ENCODE assay signal across 17 cellular contexts in the genomic region with DNA sequence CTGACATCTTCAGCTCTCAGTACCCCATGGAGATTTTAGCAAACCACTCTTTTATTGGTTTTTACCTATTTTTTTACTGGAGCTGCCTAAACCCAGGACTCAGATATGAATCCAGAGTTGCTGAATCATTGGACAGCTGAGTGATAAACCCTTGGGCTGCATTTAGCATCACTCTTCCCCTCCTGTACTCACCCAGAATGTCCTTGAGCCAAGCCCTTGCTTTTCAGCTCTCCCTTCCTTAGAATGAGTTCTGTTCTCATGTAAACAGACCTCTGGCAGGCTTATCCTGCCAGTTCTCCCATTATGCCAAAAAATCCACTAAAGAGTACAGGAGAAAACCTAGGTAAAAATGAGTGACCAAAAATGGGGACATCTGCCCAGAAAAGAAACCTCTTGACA.
DNase-seq lines count a peak whose midpoint lies in the region; ATAC-seq and TF ChIP-seq lines count a peak whose summit lies in the region.
"Had no signal": no experiment of that assay in that cellular context is flagged by ENCODE, and none has a peak within 500 bp of the region (broad histone marks: within the 10 kb centered on the region; RNA-seq: fewer than 3 reads in every experiment).

No MANE protein-coding gene starts in this region.

- no peaks in the 10 kb centered on the region for H3K4me1 Mint-ChIP-seq in endothelial cell (ENCODE audit: unreplicated experiment)

- no peak overlapping the region for H3K27ac Mint-ChIP-seq in endothelial cell (ENCODE audit: unreplicated experiment)
- H3K27ac Mint-ChIP-seq: HFFc6 had no signal

- H3K27me3 ChIP-seq in lower lobe of right lung (ENCODE audit: low read depth): no peaks in the 10 kb centered on the region
- H3K27me3 ChIP-seq: SJSA1 had no signal

- no peak overlapping the region for H3K27ac ChIP-seq in lower lobe of right lung
- H3K27ac ChIP-seq: C4-2B, KMS-11, SJSA1 had no signal

- no peak overlapping the region for H3K4me3 Mint-ChIP-seq in endothelial cell (ENCODE audit: unreplicated experiment)
- H3K4me3 Mint-ChIP-seq: HFFc6 had no signal

- no peaks in the 10 kb centered on the region for H3K36me3 Mint-ChIP-seq in endothelial cell (ENCODE audit: low read depth, unreplicated experiment)

- H3K27me3 Mint-ChIP-seq in endothelial cell (ENCODE audit: unreplicated experiment): peaks cover 3% of the 10 kb centered on the region

- TF ChIP-seq CTCF in endothelial cell (IDR thresholded peaks at IDR 0.05; ENCODE audit: unreplicated experiment) (no peak), lower lobe of right lung (IDR thresholded peaks at IDR 0.05) (no peak)

- H3K36me3 ChIP-seq in lower lobe of right lung: no peaks in the 10 kb centered on the region
- H3K36me3 ChIP-seq: SJSA1 had no signal

- no peaks in the 10 kb centered on the region for H3K9me3 ChIP-seq in lower lobe of right lung
- H3K9me3 ChIP-seq: SJSA1 had no signal

- ATAC-seq in left ventricle myocardium superior: peak; percentile 82
- ATAC-seq in sciatic nerve: peak; percentile 89
- no peak for ATAC-seq in lower lobe of right lung

- intact Hi-C loops in left ventricle myocardium superior (cut with micrococcal nuclease) (no loop called here), cardiac septum (cut with DNase I) (no loop called here), sciatic nerve (cut with DNase I) (no loop called here), lower lobe of right lung (cut with DNase I) (no loop called here)

- DNase-seq in left ventricle myocardium superior: no peak
- DNase-seq in cardiac septum (ENCODE audit: low spot score): no peak
- peak; percentile 12 for DNase-seq in fibroblast of peridontal ligament (ENCODE audit: extremely low read depth)
- DNase-seq in sciatic nerve (ENCODE audit: low spot score): no peak
- DNase-seq in endothelial cell (ENCODE audit: low spot score): no peak
- DNase-seq in NCI-H1417 treated with DMSO at 0.1 percent for 48 hours (lab: John Stamatoyannopoulos, UW): no peak
- no peak for DNase-seq in NOMO-1 treated with dmso at 0.1 percent for 144 hours (lab: John Stamatoyannopoulos, UW; ENCODE audit: unreplicated experiment)
- no peak for DNase-seq in lower lobe of right lung
- DNase-seq: HFFc6, NCI-H1105, NCI-H187, NCI-H345, NCI-H526, RPMI8226 had no signal

- no peaks in the 10 kb centered on the region for H3K4me1 ChIP-seq in lower lobe of right lung
- H3K4me1 ChIP-seq: SJSA1 had no signal

- H3K9me3 Mint-ChIP-seq in endothelial cell (ENCODE audit: unreplicated experiment): no peaks in the 10 kb centered on the region
- H3K9me3 Mint-ChIP-seq: HFFc6 had no signal

- no peak overlapping the region for H3K4me3 ChIP-seq in lower lobe of right lung
- H3K4me3 ChIP-seq: SJSA1 had no signal

Comparison
In these comparisons a context has a peak if more than half of its experiments do, and no peak if none do; other contexts are left out.
1. ATAC-seq: peak in left ventricle myocardium superior (single experiment) and sciatic nerve (single experiment); none in lower lobe of right lung (0 of 2).